22 cellular contexts compared by ENCODE assay signal in genomic region chr11:17432041-17432440, GRCh38. TPM values are rescaled to one million over a fixed set of nuclear protein-coding genes. Genes with fewer than 3 reads are reported as not detected.
A peak's percentile ranks its signal among the peaks of the same experiment; 100 is the strongest.
DNase-seq lines count a peak whose midpoint lies in the region; ATAC-seq and TF ChIP-seq lines count a peak whose summit lies in the region.
"Had no signal": no experiment of that assay in that cellular context is flagged by ENCODE, and none has a peak within 500 bp of the region (broad histone marks: within the 10 kb centered on the region; RNA-seq: fewer than 3 reads in every experiment).

No MANE protein-coding gene starts in this region.

- TF ChIP-seq RAD21 in SK-N-SH (IDR thresholded peaks at IDR 0.05; ENCODE audit: low read length) = no peak

- peaks cover 0 to 9% of the 10 kb centered on the region in 2 experiments; a peak in 1 of 4 replicates for H3K4me1 ChIP-seq in SK-N-SH (ENCODE audit: control insufficient read depth in 1 of 2, insufficient read depth in 2 of 2, low read depth in 1 of 2, low read length in 1 of 2)

- H3K4me3 ChIP-seq in SK-N-SH (ENCODE audit: low read depth in 2 of 2, low read length in 1 of 2) = no peak overlapping the region

- no peaks in the 10 kb centered on the region for H3F3A ChIP-seq in SK-N-SH (replicated peaks; ENCODE audit: insufficient read depth)

- no peaks in the 10 kb centered on the region for H3K27me3 ChIP-seq in SK-N-SH (ENCODE audit: insufficient read depth)

- WGBS in SK-N-SH (ENCODE audit: low lambda C conversion rate) = 61% methylated on average over 6 of the region's 6 CpGs

- H3K4me2 ChIP-seq in SK-N-SH = no peak overlapping the region

- ATAC-seq in SK-N-SH treated with all-trans-retinoic acid at 6 μM for 48 hours (0 out of 3 replicates have a peak, but pooled peaks have one; percentile 21), HG03520 (IDR thresholded peaks at IDR 0.05; ENCODE audit: unreplicated experiment) (no peak), GM18867 (IDR thresholded peaks at IDR 0.05; ENCODE audit: unreplicated experiment) (no peak), HG03378 (IDR thresholded peaks at IDR 0.05; ENCODE audit: unreplicated experiment) (no peak)
- ATAC-seq: activated CD8-positive, alpha-beta memory T cell treated with anti-CD3 and anti-CD28 coated beads, Interleukin-2, amount 10 ng/mL, durations not matched to agents 7 days and 5 days; HCT116; natural killer cell treated with Interleukin-12 subunit alpha and Interleukin-12 subunit beta and Interleukin-15 and Interleukin-18, amount 100 ng/mL, for 72 hours; PC-3; WTC11 had no signal

- no peaks in the 10 kb centered on the region for H3K9me2 ChIP-seq in SK-N-SH

- H4K20me1 ChIP-seq in SK-N-SH (ENCODE audit: insufficient read depth) = no peaks in the 10 kb centered on the region

- no peak overlapping the region for H2AFZ ChIP-seq in SK-N-SH (ENCODE audit: low read depth)

- H3K36me3 ChIP-seq in SK-N-SH (replicated peaks in 1 of 2; ENCODE audit: control insufficient read depth in 1 of 2, insufficient read depth in 2 of 2, low read length in 1 of 2) = no peaks in the 10 kb centered on the region

- CTCF ChIA-PET in SK-N-SH (lab: Yijun Ruan, JAX) = interaction anchor here (0.8 to 3.4 kb wide), 5 partner anchors 9 to 73 kb away, joined by 3 to 11 read pairs (median 3); partner anchors contain the start of gene KCNJ11

- POLR2A ChIA-PET in SK-N-SH (lab: Yijun Ruan, JAX) = no interaction called here

- no peak overlapping the region for H3K27ac ChIP-seq in SK-N-SH (ENCODE audit: low read depth in 2 of 2, low read length in 1 of 2)

- TF ChIP-seq EP300 in SK-N-SH (IDR thresholded peaks at IDR 0.05; ENCODE audit: borderline replicate concordance in 1 of 2, low read depth in 1 of 2, low read length in 1 of 2) = no peak

- H3K9ac ChIP-seq in SK-N-SH = no peak overlapping the region

- DNase-seq in SK-N-SH (no peak), NCI-H82 (lab: John Stamatoyannopoulos, UW) (peak; percentile 90), left kidney (ENCODE audit: low read depth, low spot score) (peak; percentile 75)
- DNase-seq: ACHN; activated CD4-positive, alpha-beta T cell treated with anti-CD3 and anti-CD28 coated beads, Interleukin-2, amount 50 U/mL, for 1 hour; activated CD8-positive, alpha-beta memory T cell treated with anti-CD3 and anti-CD28 coated beads, Interleukin-2, amount 10 ng/mL, durations not matched to agents 7 days and 5 days; activated naive CD4-positive, alpha-beta T cell; activated T-cell treated with anti-CD3 and anti-CD28 coated beads, Interleukin-2, amount 50 U/mL, for 48 hours; DMS79; Kasumi-1; NCI-H446; NK-92 treated with Interleukin-12 subunit alpha and Interleukin-12 subunit beta, amount 100 ng/mL, for 24 hours; PC-3; T-helper 9 cell had no signal

- H3K79me2 ChIP-seq in SK-N-SH (ENCODE audit: insufficient read depth) = no peaks in the 10 kb centered on the region

- TF ChIP-seq CTCF in SK-N-SH (IDR thresholded peaks at IDR 0.05) = no peak

- no peaks in the 10 kb centered on the region for H3K9me3 ChIP-seq in SK-N-SH

TF ChIP-seq in SK-N-SH treated with all-trans-retinoic acid at 6 μM for 48 hours, 23 proteins besides CTCF, POLR2A, EP300 and RAD21:
- TF ChIP-seq BACH2 (CRISPR knock-in tag; IDR thresholded peaks at IDR 0.05; ENCODE audit: borderline replicate concordance) = no peak
- TF ChIP-seq ARNTL (CRISPR knock-in tag; IDR thresholded peaks at IDR 0.05; ENCODE audit: borderline replicate concordance, low read depth) = no peak
- TF ChIP-seq ZFP30 (CRISPR knock-in tag; IDR thresholded peaks at IDR 0.05) = no peak
- no peak for TF ChIP-seq ZNF70 (CRISPR knock-in tag; IDR thresholded peaks at IDR 0.05)
- no peak for TF ChIP-seq ISL1 (CRISPR knock-in tag; IDR thresholded peaks at IDR 0.05)

TF ChIP-seq in SK-N-SH, 30 proteins besides CTCF, POLR2A, EP300 and RAD21:
- no peak for TF ChIP-seq EZH2phosphoT487 (IDR thresholded peaks at IDR 0.05; ENCODE audit: borderline replicate concordance, low read depth)
- TF ChIP-seq MAX (IDR thresholded peaks at IDR 0.05; ENCODE audit: low read depth) = no peak
- no peak for TF ChIP-seq GABPA (IDR thresholded peaks at IDR 0.05; ENCODE audit: low read depth)
- no peak for TF ChIP-seq FOXM1 (IDR thresholded peaks at IDR 0.05; ENCODE audit: low read depth)
- TF ChIP-seq RCOR1 (IDR thresholded peaks at IDR 0.05; ENCODE audit: low read length) = no peak
- no peak for TF ChIP-seq MEF2A (IDR thresholded peaks at IDR 0.05; ENCODE audit: borderline replicate concordance, low read depth)
- no peak for TF ChIP-seq ZBTB33 (IDR thresholded peaks at IDR 0.05; ENCODE audit: borderline replicate concordance, low read depth)
- TF ChIP-seq IRF3 (IDR thresholded peaks at IDR 0.05; ENCODE audit: low read depth, low read length) = no peak
- no peak for TF ChIP-seq SMC3 (IDR thresholded peaks at IDR 0.05; ENCODE audit: low read depth, low read length)
- no peak for TF ChIP-seq TCF12 (IDR thresholded peaks at IDR 0.05)
- TF ChIP-seq RFX5 (IDR thresholded peaks at IDR 0.05; ENCODE audit: low read length) = no peak

RNA-seq across cellular contexts. Expression of gene KCNJ11, which starts 43.6 kb away (rescaled TPM):
- 0.13 and 0.23 TPM in 2 replicates for polyA plus RNA-seq in SK-N-SH (2012; rRNA removed)
- 0.09 and 0.22 TPM in 2 replicates for polyA plus RNA-seq in SK-N-SH (2012; cell fraction: cytosol; rRNA removed)
- polyA plus RNA-seq in SK-N-SH (2012; cell fraction: nucleus; rRNA removed) = 0.23 and 0.35 TPM in 2 replicates
- polyA plus RNA-seq: BJ had no signal

RNA-seq across cellular contexts. Expression of gene ABCC8, which starts 44.6 kb away (rescaled TPM):
- polyA plus RNA-seq in SK-N-SH (2012; rRNA removed) = 0.71 and 1.1 TPM in 2 replicates
- polyA plus RNA-seq in SK-N-SH (2012; cell fraction: cytosol; rRNA removed) = 0.15 and 0.39 TPM in 2 replicates
- 2.8 and 4.0 TPM in 2 replicates for polyA plus RNA-seq in SK-N-SH (2012; cell fraction: nucleus; rRNA removed)
- polyA plus RNA-seq: BJ had no signal
